In genomic region chr16:57407521-57408353, GRCh38 we compare ENCODE assay signal across 2 cellular contexts.
TF ChIP-seq lines count a peak whose summit lies in the region.

No MANE protein-coding gene starts in this region.

TF ChIP-seq in HEK293, 187 proteins besides CTCF, POLR2A, EP300 and RAD21:
- no peak for TF ChIP-seq ZNF248 (tag by site-specific recombination; IDR thresholded peaks at IDR 0.05)
- TF ChIP-seq ZNF23 (tag by site-specific recombination; IDR thresholded peaks at IDR 0.05; ENCODE audit: borderline replicate concordance) = 0 out of 2 replicates have a peak, but pooled peaks have one; percentile 44
- TF ChIP-seq ZNF670 (tag by site-specific recombination; IDR thresholded peaks at IDR 0.05; ENCODE audit: low read depth) = no peak
- TF ChIP-seq ZNF544 (tag by site-specific recombination; IDR thresholded peaks at IDR 0.05) = 0 out of 2 replicates have a peak, but pooled peaks have one; percentile 6
- TF ChIP-seq ZNF274 (IDR thresholded peaks at IDR 0.05; ENCODE audit: low read length) = no peak
- 0 out of 2 replicates have a peak, but pooled peaks have one; percentile 43 for TF ChIP-seq ZNF274 (tag by site-specific recombination; IDR thresholded peaks at IDR 0.05; ENCODE audit: borderline replicate concordance)
- TF ChIP-seq ZNF223 (tag by site-specific recombination; IDR thresholded peaks at IDR 0.05) = no peak
- TF ChIP-seq ZNF777 (tag by site-specific recombination; IDR thresholded peaks at IDR 0.05; ENCODE audit: borderline replicate concordance) = 0 out of 2 replicates have a peak, but pooled peaks have one; percentile 17
- no peak for TF ChIP-seq ZNF830 (tag by site-specific recombination; IDR thresholded peaks at IDR 0.05; ENCODE audit: low read depth)
- no peak for TF ChIP-seq TCF7L2 (IDR thresholded peaks at IDR 0.05; ENCODE audit: borderline replicate concordance, low read depth, low read length)
- TF ChIP-seq ZFP37 (tag by site-specific recombination; IDR thresholded peaks at IDR 0.05) = no peak
- peak; percentile 97 for TF ChIP-seq ZNF366 (tag by site-specific recombination; conservative IDR thresholded peaks at IDR 0.05)
- no peak for TF ChIP-seq ZFP41 (tag by site-specific recombination; IDR thresholded peaks at IDR 0.05; ENCODE audit: borderline replicate concordance)
- peak; percentile 100 for TF ChIP-seq ZBTB17 (tag by site-specific recombination; IDR thresholded peaks at IDR 0.05)
- no peak for TF ChIP-seq ZNF707 (tag by site-specific recombination; IDR thresholded peaks at IDR 0.05)
- 0 out of 2 replicates have a peak, but pooled peaks have one; percentile 36 for TF ChIP-seq ZNF776 (tag by site-specific recombination; IDR thresholded peaks at IDR 0.05; ENCODE audit: borderline replicate concordance)
- TF ChIP-seq ZBTB26 (tag by site-specific recombination; optimal IDR thresholded peaks at IDR 0.05) = no peak

TF ChIP-seq in K562, 482 proteins besides CTCF, POLR2A, EP300 and RAD21:
- TF ChIP-seq HDAC3 (IDR thresholded peaks at IDR 0.05; ENCODE audit: borderline replicate concordance, partially characterized antibody) = no peak
- TF ChIP-seq ZBTB33 (CRISPR knock-in tag; IDR thresholded peaks at IDR 0.05) = no peak
- TF ChIP-seq HDAC1 (IDR thresholded peaks at IDR 0.05) = 0 out of 4 replicates have a peak, but pooled peaks of 1 of the 2 experiments have one; percentile 9
- TF ChIP-seq THRB (CRISPR knock-in tag; conservative IDR thresholded peaks at IDR 0.05) = 0 out of 2 replicates have a peak, but pooled peaks have one; percentile 3
- no peak for TF ChIP-seq ZNF324 (CRISPR knock-in tag; IDR thresholded peaks at IDR 0.05)
- TF ChIP-seq HBP1 (CRISPR knock-in tag; IDR thresholded peaks at IDR 0.05) = peak; percentile 51; the same call in 1 of the 2 replicates
- TF ChIP-seq EHMT2 (IDR thresholded peaks at IDR 0.05) = peak; percentile 51; the same call in 1 of the 2 replicates
- no peak for TF ChIP-seq KLF1 (tag; IDR thresholded peaks at IDR 0.05)
